Comparison of ENCODE assay signal across 8 cellular contexts in the genomic region with DNA sequence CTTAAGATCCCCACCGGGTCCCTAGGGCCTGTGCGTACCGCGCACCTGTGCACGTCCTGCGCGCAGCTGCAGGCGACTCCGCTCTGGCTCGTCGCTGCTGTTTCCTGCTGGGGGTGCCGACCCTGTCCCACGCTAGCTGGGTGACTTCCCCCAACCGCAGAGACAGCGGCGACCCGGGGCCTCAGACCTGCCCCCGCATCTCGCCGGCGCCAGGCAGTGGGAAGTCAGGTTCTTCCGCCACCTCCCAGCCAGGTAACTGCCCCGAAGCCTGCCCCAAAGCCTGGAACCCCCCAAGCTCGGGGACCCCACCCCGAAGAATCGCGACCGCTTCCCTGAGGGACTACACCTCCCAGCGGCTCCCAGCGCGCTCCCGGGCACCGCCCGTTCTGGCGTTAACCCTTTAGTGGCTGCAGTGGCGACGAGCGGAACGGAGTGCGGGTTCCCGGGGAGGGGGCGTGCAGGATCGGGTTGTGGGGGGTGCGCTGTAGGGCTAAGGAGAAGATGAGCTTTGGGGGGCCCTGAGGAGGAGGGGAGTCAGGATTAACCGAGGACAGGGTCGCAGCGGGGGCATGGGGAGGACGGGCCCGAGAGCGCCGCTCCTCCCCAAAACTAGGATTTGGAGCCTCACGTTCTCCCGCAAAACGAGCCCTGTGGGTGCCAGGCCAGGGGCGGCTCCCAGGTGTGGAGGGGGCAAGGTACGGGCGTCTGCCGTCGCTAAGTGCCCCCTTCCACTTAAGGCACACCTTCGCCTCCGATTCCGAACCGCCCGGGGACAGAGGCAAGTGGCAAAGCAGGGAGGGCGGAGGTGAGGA. TPM values are rescaled to one million over a fixed set of nuclear protein-coding genes. Genes with fewer than 3 reads are reported as not detected.
DNase-seq lines count a peak whose midpoint lies in the region; ATAC-seq and TF ChIP-seq lines count a peak whose summit lies in the region.

No MANE protein-coding gene starts in this region.

- peaks cover 0 to 11% (median 0%) of the 10 kb centered on the region in 3 donors for H3K36me3 ChIP-seq in tibial nerve

- POLR2A ChIA-PET in AG04450 (lab: Yijun Ruan, JAX), result interaction anchor here (0.6 to 2.4 kb wide), 4 partner anchors 12 to 104 kb away, joined by 3 to 10 read pairs (median 4); a partner anchor contains a TSS

- H3K4me1 ChIP-seq in tibial nerve, result peaks cover 0 to 37% (median 13%) of the 10 kb centered on the region in 4 donors

- H3K36me3 Mint-ChIP-seq in activated T-cell treated with anti-CD3 and anti-CD28 coated beads, Interleukin-2, amount 50 U/mL, for 72 hours (ENCODE audit: insufficient read depth in 2 of 2), result peaks cover 10 to 12% of the 10 kb centered on the region in 2 donors
- no peaks in the 10 kb centered on the region for H3K36me3 Mint-ChIP-seq in nephron (ENCODE audit: low read depth)

- TF ChIP-seq CTCF in AG04450 (IDR thresholded peaks at IDR 0.05; ENCODE audit: low read depth, low read length) (no peak), fibroblast of pulmonary artery (IDR thresholded peaks at IDR 0.05; ENCODE audit: low read length, missing control alignments) (no peak), nephron (IDR thresholded peaks at IDR 0.05; ENCODE audit: unreplicated experiment in 3 of 3) (no peak), tibial nerve (IDR thresholded peaks at IDR 0.05) (peak in 1 of 5 experiments; percentile 26)

- no peak for TF ChIP-seq POLR2A in tibial nerve (IDR thresholded peaks at IDR 0.05)

- ATAC-seq in GM19372 (IDR thresholded peaks at IDR 0.05; ENCODE audit: low read depth, unreplicated experiment), result peak; percentile 57
- ATAC-seq in activated T-cell treated with anti-CD3 and anti-CD28 coated beads, Interleukin-2, amount 50 U/mL, for 72 hours (replicated peaks in 1 of 2), result peak; percentile 59 to 71

- H3K4me1 Mint-ChIP-seq in activated T-cell treated with anti-CD3 and anti-CD28 coated beads, Interleukin-2, amount 50 U/mL, for 72 hours (ENCODE audit: low read depth), result peaks cover 32% of the 10 kb centered on the region
- H3K4me1 Mint-ChIP-seq in nephron, result no peaks in the 10 kb centered on the region

- no peak overlapping the region for H3K27ac ChIP-seq in AG04450 (ENCODE audit: low read depth, low read length)
- H3K27ac ChIP-seq in tibial nerve, result peak overlapping the region in 3 of 4 donors; percentile 69 to 86 (median 81)

- no peak for TF ChIP-seq EP300 in tibial nerve (IDR thresholded peaks at IDR 0.05)

- CTCF ChIA-PET in AG04450 (lab: Charles Lee), result no interaction called here

- H3K9me3 Mint-ChIP-seq in activated T-cell treated with anti-CD3 and anti-CD28 coated beads, Interleukin-2, amount 50 U/mL, for 72 hours, result peaks cover 3 to 5% of the 10 kb centered on the region in 2 donors
- no peaks in the 10 kb centered on the region for H3K9me3 Mint-ChIP-seq in nephron

- peak overlapping the region; percentile 69 for H3K4me3 ChIP-seq in AG04450 (ENCODE audit: low read depth, low read length)
- H3K4me3 ChIP-seq in fibroblast of pulmonary artery (replicated peaks; ENCODE audit: low read depth, low read length), result peak overlapping the region; percentile 79
- H3K4me3 ChIP-seq in tibial nerve, result peak overlapping the region; percentile 60 to 89 (median 70)

- peak overlapping the region; percentile 90 to 93 for H3K4me3 Mint-ChIP-seq in activated T-cell treated with anti-CD3 and anti-CD28 coated beads, Interleukin-2, amount 50 U/mL, for 72 hours
- peak overlapping the region; percentile 94 to 98 (median 96) for H3K4me3 Mint-ChIP-seq in nephron

- H3K27ac Mint-ChIP-seq in activated T-cell treated with anti-CD3 and anti-CD28 coated beads, Interleukin-2, amount 50 U/mL, for 72 hours, result peak overlapping the region; percentile 0
- peak overlapping the region in 2 of 3 experiments; percentile 19 to 37 for H3K27ac Mint-ChIP-seq in nephron

- 0 to 2% methylated on average over 34 to 50 of the region's 65 CpGs for WGBS in tibial nerve, 2 donors

- H3K27me3 Mint-ChIP-seq in activated T-cell treated with anti-CD3 and anti-CD28 coated beads, Interleukin-2, amount 50 U/mL, for 72 hours (ENCODE audit: low read depth), result peaks cover 7% of the 10 kb centered on the region
- peaks cover 21% of the 10 kb centered on the region for H3K27me3 Mint-ChIP-seq in nephron (ENCODE audit: low read depth)

- H3K9me3 ChIP-seq in AG04450 (ENCODE audit: control insufficient read depth, insufficient read depth, low read length) (no peaks in the 10 kb centered on the region; the same call in 1 of the 2 replicates), tibial nerve (no peaks in the 10 kb centered on the region)

- no peak for DNase-seq in AG04450 (ENCODE audit: low read depth, low spot score)
- DNase-seq in NCI-H2227 (lab: John Stamatoyannopoulos, UW; ENCODE audit: unreplicated experiment), result peak; percentile 69
- DNase-seq in activated T-cell treated with anti-CD3 and anti-CD28 coated beads, Interleukin-2, amount 50 U/mL, for 72 hours, result peak; percentile 58 to 59
- DNase-seq in fibroblast of pulmonary artery (ENCODE audit: low read depth), result no peak
- peak in 1 of 2 donors; percentile 39 for DNase-seq in tibial nerve (ENCODE audit: low spot score in 2 of 2)
- no peak for DNase-seq in GDM1 (lab: John Stamatoyannopoulos, UW)

- H3K27me3 ChIP-seq in AG04450 (ENCODE audit: control insufficient read depth, insufficient read depth, low read length), result peaks cover 22% of the 10 kb centered on the region
- H3K27me3 ChIP-seq in tibial nerve, result no peaks in the 10 kb centered on the region

RNA-seq across cellular contexts. Expression of a gene that starts 0.6 kb away (rescaled TPM):
- 1.1 and 2.0 TPM in 2 replicates for polyA plus RNA-seq in AG04450 (2011; rRNA removed)
- 1.1 and 1.2 TPM in 2 replicates for polyA minus RNA-seq in AG04450 (2011; rRNA and poly(A)+ RNA removed)
- 10 to 100 TPM in 1 of 2 donors, 1 to 10 TPM in 1; 5.8 to 11.0 TPM for total RNA-seq in activated T-cell treated with anti-CD3 and anti-CD28 coated beads, Interleukin-2, amount 50 U/mL, for 72 hours
- total RNA-seq in tibial nerve, result 100 to 1,000 TPM in 1 of 4 donors, 10 to 100 TPM in 3; 45.8 to 101 (median 53.6) TPM

RNA-seq across cellular contexts. Expression of a gene that starts 11.6 kb away (rescaled TPM):
- 52.4 and 73.4 TPM in 2 replicates for polyA plus RNA-seq in AG04450 (2011; rRNA removed)
- polyA minus RNA-seq in AG04450 (2011; rRNA and poly(A)+ RNA removed), result 26.7 and 27.3 TPM in 2 replicates
- total RNA-seq in activated T-cell treated with anti-CD3 and anti-CD28 coated beads, Interleukin-2, amount 50 U/mL, for 72 hours, result 10 to 100 TPM; 50.6 to 61.1 TPM
- total RNA-seq in tibial nerve, result 10 to 100 TPM; 57.1 to 88.5 (median 66.2) TPM

RNA-seq across cellular contexts. Expression of a gene that starts 21.0 kb away (rescaled TPM):
- 32.5 and 37.9 TPM in 2 replicates for polyA plus RNA-seq in AG04450 (2011; rRNA removed)
- 56.3 and 66.2 TPM in 2 replicates for polyA minus RNA-seq in AG04450 (2011; rRNA and poly(A)+ RNA removed)
- 100 to 1,000 TPM; 106 to 120 TPM for total RNA-seq in activated T-cell treated with anti-CD3 and anti-CD28 coated beads, Interleukin-2, amount 50 U/mL, for 72 hours
- 100 to 1,000 TPM; 319 to 781 (median 366) TPM for total RNA-seq in tibial nerve

Comparison
In these comparisons a context has a peak if more than half of its experiments do, and no peak if none do; other contexts are left out.
1. DNase-seq: peak in NCI-H2227 (single experiment) and activated T-cell treated with anti-CD3 and anti-CD28 coated beads, Interleukin-2, amount 50 U/mL, for 72 hours (2 of 2); none in AG04450 (single experiment), fibroblast of pulmonary artery (single experiment) and GDM1 (single experiment).
2. Peak in every context shown above with its lines, with median percentiles within 50 percentile points of each other: H3K4me3 ChIP-seq.